1 cellular context compared by ENCODE assay signal in genomic region chr6:43667245-43668150, GRCh38.
TF ChIP-seq lines count a peak whose summit lies in the region.

No MANE protein-coding gene starts in this region.

TF ChIP-seq in K562, 482 proteins besides CTCF, POLR2A, EP300 and RAD21 (continued from another document and continues in another):
- no peak for TF ChIP-seq PBX2 (CRISPR knock-in tag; IDR thresholded peaks at IDR 0.05; ENCODE audit: low read depth)
- no peak for TF ChIP-seq PBX2 (tag; conservative IDR thresholded peaks at IDR 0.05; ENCODE audit: low read depth)
- TF ChIP-seq HBP1 (CRISPR knock-in tag; IDR thresholded peaks at IDR 0.05), result peak; percentile 56; the same call in 1 of the 2 replicates
- TF ChIP-seq NR3C1 (CRISPR knock-in tag; IDR thresholded peaks at IDR 0.05), result no peak
- no peak for TF ChIP-seq SAFB (IDR thresholded peaks at IDR 0.05; ENCODE audit: borderline replicate concordance, low read depth, low read length)
- TF ChIP-seq XRCC5 (IDR thresholded peaks at IDR 0.05; ENCODE audit: low read depth, low read length), result peak; percentile 75; the same call in 1 of the 2 replicates
- TF ChIP-seq ZNF609 (CRISPR knock-in tag; IDR thresholded peaks at IDR 0.05; ENCODE audit: borderline replicate concordance), result no peak
- no peak; the same call in 1 of the 2 replicates for TF ChIP-seq ZC3H11A (IDR thresholded peaks at IDR 0.05; ENCODE audit: low read depth, low read length)
- TF ChIP-seq FOXP4 (CRISPR knock-in tag; IDR thresholded peaks at IDR 0.05; ENCODE audit: borderline replicate concordance), result no peak
- TF ChIP-seq CHCHD3 (CRISPR knock-in tag; IDR thresholded peaks at IDR 0.05), result no peak
- no peak for TF ChIP-seq STAT5B (CRISPR knock-in tag; IDR thresholded peaks at IDR 0.05)
- TF ChIP-seq FOSL1 (tag; conservative IDR thresholded peaks at IDR 0.05), result no peak
- TF ChIP-seq SLC30A9 (CRISPR knock-in tag; IDR thresholded peaks at IDR 0.05), result no peak
- no peak for TF ChIP-seq MTA1 (IDR thresholded peaks at IDR 0.05; ENCODE audit: borderline replicate concordance)
- peak; percentile 39; the same call in 1 of the 2 replicates for TF ChIP-seq CXXC5 (CRISPR knock-in tag; IDR thresholded peaks at IDR 0.05)
- TF ChIP-seq LCOR (CRISPR knock-in tag; IDR thresholded peaks at IDR 0.05), result peak; percentile 50; the same call in 1 of the 2 replicates
- TF ChIP-seq SP2 (IDR thresholded peaks at IDR 0.05; ENCODE audit: extremely low read depth, low read depth, low read length, poor library complexity, severe bottlenecking), result no peak
- 0 out of 2 replicates have a peak, but pooled peaks have one; percentile 12 for TF ChIP-seq ZNF830 (CRISPR knock-in tag; IDR thresholded peaks at IDR 0.05)
- no peak for TF ChIP-seq SMAD2 (IDR thresholded peaks at IDR 0.05; ENCODE audit: low read depth, low read length)
- TF ChIP-seq HNRNPK (IDR thresholded peaks at IDR 0.05; ENCODE audit: low read depth, low read length, poor library complexity, severe bottlenecking), result no peak
- 0 out of 2 replicates have a peak, but pooled peaks have one; percentile 23 for TF ChIP-seq TCF15 (CRISPR knock-in tag; IDR thresholded peaks at IDR 0.05)
- TF ChIP-seq SREBF1 (IDR thresholded peaks at IDR 0.05; ENCODE audit: borderline replicate concordance, low read depth, low read length), result no peak
- TF ChIP-seq HMG20B (CRISPR knock-in tag; IDR thresholded peaks at IDR 0.05), result no peak
- TF ChIP-seq HMGN3 (IDR thresholded peaks at IDR 0.05; ENCODE audit: borderline replicate concordance, extremely low read depth, insufficient read length, low read depth, low read length), result peak; percentile 30
- TF ChIP-seq CBX3 (IDR thresholded peaks at IDR 0.05; ENCODE audit: borderline replicate concordance in 1 of 2, low read length in 2 of 2), result no peak; a peak in 1 of 3 replicates
- no peak for TF ChIP-seq LEF1 (IDR thresholded peaks at IDR 0.05)
- TF ChIP-seq PURB (CRISPR knock-in tag; IDR thresholded peaks at IDR 0.05; ENCODE audit: low read depth), result no peak
- peak; percentile 65; the same call in 1 of the 2 replicates for TF ChIP-seq ZBTB17 (CRISPR knock-in tag; IDR thresholded peaks at IDR 0.05)
- TF ChIP-seq TCFL5 (CRISPR knock-in tag; conservative IDR thresholded peaks at IDR 0.05), result no peak; the same call in 1 of the 2 replicates
- TF ChIP-seq ZNF444 (CRISPR knock-in tag; IDR thresholded peaks at IDR 0.05), result no peak
- TF ChIP-seq E4F1 (CRISPR knock-in tag; IDR thresholded peaks at IDR 0.05; ENCODE audit: borderline replicate concordance), result no peak
- TF ChIP-seq ZBED1 (IDR thresholded peaks at IDR 0.05), result no peak
- no peak for TF ChIP-seq BACH1 (tag; IDR thresholded peaks at IDR 0.05)
- TF ChIP-seq ZBTB49 (CRISPR knock-in tag; IDR thresholded peaks at IDR 0.05; ENCODE audit: borderline replicate concordance), result no peak
- TF ChIP-seq MAX (CRISPR knock-in tag; IDR thresholded peaks at IDR 0.05), result no peak
- 0 out of 2 replicates have a peak, but pooled peaks have one; percentile 8 for TF ChIP-seq TFE3 (CRISPR knock-in tag; IDR thresholded peaks at IDR 0.05)
- TF ChIP-seq BCOR (IDR thresholded peaks at IDR 0.05), result no peak
- TF ChIP-seq CREB3 (tag; conservative IDR thresholded peaks at IDR 0.05; ENCODE audit: low read depth), result no peak
- peak; percentile 71; the same call in 1 of the 2 replicates for TF ChIP-seq ZNF41 (CRISPR knock-in tag; conservative IDR thresholded peaks at IDR 0.05)
